ENCODE assay signal across 8 cellular contexts in genomic region chr1:91020486-91020885, GRCh38. TPM values are rescaled to one million over a fixed set of nuclear protein-coding genes. Genes with fewer than 3 reads are reported as not detected.
DNase-seq lines count a peak whose midpoint lies in the region; ATAC-seq, FAIRE-seq and TF ChIP-seq lines count a peak whose summit lies in the region.

No MANE protein-coding gene starts in this region.

- H3K4me1 Mint-ChIP-seq in central memory CD8-positive, alpha-beta T cell: peaks cover 58% of the 10 kb centered on the region

- no peak overlapping the region for H2BK120ac ChIP-seq in IMR-90 (ENCODE audit: low read depth, low read length)

- H3K36me3 ChIP-seq in A673 (ENCODE audit: insufficient read depth, low read length, poor library complexity, severe bottlenecking) (no peaks in the 10 kb centered on the region), IMR-90 (ENCODE audit: control insufficient read depth, insufficient read depth, low read length) (no peaks in the 10 kb centered on the region), mucosa of stomach (ENCODE audit: control insufficient read depth, insufficient read depth, low read length) (no peaks in the 10 kb centered on the region)

- CTCF ChIA-PET in A673 (lab: Charles Lee) (no interaction called here), IMR-90 (lab: Yijun Ruan, JAX) (no interaction called here)

- H3K9me3 Mint-ChIP-seq in central memory CD8-positive, alpha-beta T cell: no peaks in the 10 kb centered on the region

- POLR2A ChIA-PET in A673 (lab: Charles Lee; ENCODE audit: low non-redundant PET): interaction anchor here (0.6 kb wide), 1 partner anchor 46 kb away, joined by 5 read pairs; no protein-coding TSS in a partner anchor
- POLR2A ChIA-PET in IMR-90 (lab: Charles Lee; ENCODE audit: unreplicated experiment): no interaction called here

- no peak for DNase-seq in A673 (ENCODE audit: low spot score)
- peak; percentile 19 for DNase-seq in IMR-90
- no peak for DNase-seq in central memory CD8-positive, alpha-beta T cell (ENCODE audit: low spot score in 2 of 2)
- DNase-seq in omental fat pad (ENCODE audit: low spot score): no peak
- no peak for DNase-seq in activated effector memory CD4-positive, alpha-beta T cell treated with anti-CD3 and anti-CD28 coated beads, Interleukin-2, amount 50 U/mL, for 16 hours
- DNase-seq in urothelium cell line (ENCODE audit: low spot score): no peak
- no peak for DNase-seq in NCI-H1694 (lab: John Stamatoyannopoulos, UW)

- H3K27ac ChIP-seq in A673 (ENCODE audit: low read depth, low read length, poor library complexity, severe bottlenecking): peak overlapping the region; percentile 99
- H3K27ac ChIP-seq in IMR-90 (ENCODE audit: insufficient read depth, low read length): no peak overlapping the region

- H3K4me3 ChIP-seq in A673 (ENCODE audit: low read depth, low read length, poor library complexity, severe bottlenecking) (peak overlapping the region; percentile 74), IMR-90 (ENCODE audit: insufficient read depth, low read depth, low read length) (peak overlapping the region; percentile 65), mucosa of stomach (ENCODE audit: low read length) (peak overlapping the region; percentile 64)

- TF ChIP-seq RAD21 in IMR-90 (IDR thresholded peaks at IDR 0.05; ENCODE audit: low read length): no peak

- no peak overlapping the region for H3K9ac ChIP-seq in IMR-90 (ENCODE audit: low read depth, low read length)
- H3K9ac ChIP-seq in mucosa of stomach (ENCODE audit: low read length): peak overlapping the region; percentile 96

- in situ Hi-C loops in IMR-90 (cut with MboI; ENCODE audit: low sequenced_read_pairs): no loop called here

- H3K27me3 ChIP-seq in A673 (replicated peaks; ENCODE audit: insufficient read depth, low read depth, low read length, poor library complexity) (no peaks in the 10 kb centered on the region), IMR-90 (ENCODE audit: control insufficient read depth, insufficient read depth, low read length) (no peaks in the 10 kb centered on the region), mucosa of stomach (ENCODE audit: control insufficient read depth, insufficient read depth, low read length) (no peaks in the 10 kb centered on the region)

- no peaks in the 10 kb centered on the region for H3K9me1 ChIP-seq in IMR-90 (ENCODE audit: insufficient read depth, low read length)

- dilution Hi-C loops in IMR-90 (cut with HindIII; ENCODE audit: low sequenced_read_pairs, unreplicated experiment): no loop called here

- H2BK20ac ChIP-seq in IMR-90 (ENCODE audit: low read depth, low read length): no peak overlapping the region

- peak overlapping the region; percentile 97 for H3K27ac Mint-ChIP-seq in central memory CD8-positive, alpha-beta T cell (ENCODE audit: low read depth)

- H3K4me2 ChIP-seq in IMR-90 (ENCODE audit: low read depth, low read length): peak overlapping the region; percentile 94

- no peak for TF ChIP-seq POLR2A in IMR-90 (IDR thresholded peaks at IDR 0.05; ENCODE audit: low read depth, low read length)

- H2AK5ac ChIP-seq in IMR-90 (ENCODE audit: low read depth, low read length): no peak overlapping the region

- H3K4me1 ChIP-seq in A673 (ENCODE audit: insufficient read depth, low read length, poor library complexity, severe bottlenecking) (peaks cover 31% of the 10 kb centered on the region), IMR-90 (ENCODE audit: control insufficient read depth, insufficient read depth, low read length) (no peaks in the 10 kb centered on the region), mucosa of stomach (ENCODE audit: control insufficient read depth, insufficient read depth, low read length) (peaks cover 22% of the 10 kb centered on the region)

- peak overlapping the region; percentile 28 for H2BK5ac ChIP-seq in IMR-90 (ENCODE audit: low read depth, low read length, poor library complexity, severe bottlenecking)

- no peak for FAIRE-seq in urothelium cell line (lab: Jason Lieb, UNC)

- H2AK9ac ChIP-seq in IMR-90 (replicated peaks; ENCODE audit: low read depth, low read length, poor library complexity): no peak overlapping the region

- no peak overlapping the region for H3K4ac ChIP-seq in IMR-90 (ENCODE audit: low read depth, low read length)

- H4K8ac ChIP-seq in IMR-90 (ENCODE audit: low read depth in 2 of 2, low read length in 2 of 2): no peak overlapping the region

- peaks cover 33% of the 10 kb centered on the region for H4K20me1 ChIP-seq in IMR-90 (ENCODE audit: insufficient read depth, low read length)

- no CpG with 5 or more reads among the region's 4 CpGs for WGBS in IMR-90 (ENCODE audit: extremely low coverage in 2 of 2, insufficient read length in 1 of 2), 2 experiments

- H2BK15ac ChIP-seq in IMR-90 (ENCODE audit: low read depth, low read length): no peak overlapping the region

- no peak for TF ChIP-seq CTCF in A673 (conservative IDR thresholded peaks at IDR 0.05; ENCODE audit: low read depth, low read length)
- TF ChIP-seq CTCF in IMR-90 (conservative IDR thresholded peaks at IDR 0.05; ENCODE audit: low read depth, low read length): no peak
- no peak for TF ChIP-seq CTCF in omental fat pad (IDR thresholded peaks at IDR 0.05)

- peak overlapping the region; percentile 34; the same call in 1 of the 2 replicates for H3K23ac ChIP-seq in IMR-90 (ENCODE audit: low read depth, low read length)

- TSS peak; percentile 61 for BruUV-seq in A673 (replicated peaks; lab: Mats Ljungman, UMichigan)
- no TSS peak for BruUV-seq in IMR-90 (replicated peaks; lab: Mats Ljungman, UMichigan)

- peak overlapping the region; percentile 92 for H3K4me3 Mint-ChIP-seq in central memory CD8-positive, alpha-beta T cell

- H4K5ac ChIP-seq in IMR-90 (ENCODE audit: low read depth, low read length): no peak overlapping the region

- H3K36me3 Mint-ChIP-seq in central memory CD8-positive, alpha-beta T cell (ENCODE audit: insufficient read depth): peaks cover 21% of the 10 kb centered on the region

- H3K56ac ChIP-seq in IMR-90 (ENCODE audit: extremely low read depth, insufficient read depth, low read length): no peak overlapping the region; the same call in 1 of the 2 replicates

- H4K91ac ChIP-seq in IMR-90 (ENCODE audit: insufficient read depth, low read depth, low read length): no peak overlapping the region

- H3K14ac ChIP-seq in IMR-90 (replicated peaks; ENCODE audit: low read depth, low read length): no peak overlapping the region

- peaks cover 2 to 33% of the 10 kb centered on the region in 2 experiments; a peak in 3 of 4 replicates for H3K79me1 ChIP-seq in IMR-90 (ENCODE audit: low read depth in 1 of 2, low read length in 2 of 2)

- no peak for ATAC-seq in IMR-90 (ENCODE audit: low read depth)
- no peak for ATAC-seq in central memory CD8-positive, alpha-beta T cell (replicated peaks; ENCODE audit: extremely low read depth, poor library complexity, severe bottlenecking)
- ATAC-seq in omental fat pad (ENCODE audit: low FRiP score): no peak

- intact Hi-C loops in A673 (cut with micrococcal nuclease; ENCODE audit: unreplicated experiment): no loop called here
- intact Hi-C loops in IMR-90 (cut with micrococcal nuclease): loop anchor here (5.0 kb wide), 3 partner anchors 93 to 168 kb away; no protein-coding TSS in a partner anchor

- H3K18ac ChIP-seq in IMR-90 (ENCODE audit: low read depth, low read length): no peak overlapping the region

- H3K9me3 ChIP-seq in A673 (ENCODE audit: low read depth, low read length, poor library complexity, severe bottlenecking): no peaks in the 10 kb centered on the region
- H3K9me3 ChIP-seq in IMR-90 (ENCODE audit: control insufficient read depth, insufficient read depth, low read length): no peaks in the 10 kb centered on the region
- H3K9me3 ChIP-seq in mucosa of stomach (ENCODE audit: control insufficient read depth, low read length): no peaks in the 10 kb centered on the region

- no peaks in the 10 kb centered on the region for H3K27me3 Mint-ChIP-seq in central memory CD8-positive, alpha-beta T cell

- H2AFZ ChIP-seq in IMR-90 (replicated peaks; ENCODE audit: low read length, poor library complexity): no peak overlapping the region

TF ChIP-seq in IMR-90, 13 proteins besides CTCF, POLR2A, EP300 and RAD21 (continues in another document):
- no peak for TF ChIP-seq FOS (IDR thresholded peaks at IDR 0.05; ENCODE audit: low read depth, low read length)
- no peak for TF ChIP-seq USF2 (IDR thresholded peaks at IDR 0.05; ENCODE audit: low read depth, low read length)
- no peak for TF ChIP-seq MAZ (IDR thresholded peaks at IDR 0.05; ENCODE audit: borderline replicate concordance, low read depth, low read length)
- no peak for TF ChIP-seq RFX5 (IDR thresholded peaks at IDR 0.05; ENCODE audit: low read depth, low read length)
- TF ChIP-seq SMC3 (IDR thresholded peaks at IDR 0.05; ENCODE audit: low read depth, low read length): no peak
- TF ChIP-seq BHLHE40 (IDR thresholded peaks at IDR 0.05; ENCODE audit: low read depth, low read length): no peak
- TF ChIP-seq RCOR1 (IDR thresholded peaks at IDR 0.05; ENCODE audit: insufficient replicate concordance, low read length): no peak
- TF ChIP-seq NFE2L2 (IDR thresholded peaks at IDR 0.05; ENCODE audit: low read depth, low read length): no peak
- TF ChIP-seq CHD1 (IDR thresholded peaks at IDR 0.05; ENCODE audit: low read depth, low read length): no peak
- TF ChIP-seq CEBPB (IDR thresholded peaks at IDR 0.05; ENCODE audit: low read depth, low read length): no peak
- no peak for TF ChIP-seq MXI1 (IDR thresholded peaks at IDR 0.05; ENCODE audit: borderline replicate concordance, low read depth, low read length)

RNA-seq across cellular contexts. Expression of gene ZNF644, which starts 1.3 kb away (rescaled TPM):
- total RNA-seq in A673 (2021) (69.6 and 80.4 TPM in 2 replicates), IMR-90 (2012; rRNA removed) (45.3 and 66.7 TPM in 2 replicates), omental fat pad (10 to 100 TPM; 37.9 to 67.0 (median 50.4) TPM)
- 7.1 and 9.0 TPM in 2 replicates for polyA plus RNA-seq in IMR-90 (2012; rRNA removed)
- polyA plus RNA-seq in IMR-90 (2012; cell fraction: cytosol; rRNA removed): 1.1 and 1.3 TPM in 2 replicates
- polyA plus RNA-seq in IMR-90 (2012; cell fraction: nucleus; rRNA removed; ENCODE audit: low replicate concordance): 0.84 and 18.8 TPM in 2 replicates
